In the genomic region with DNA sequence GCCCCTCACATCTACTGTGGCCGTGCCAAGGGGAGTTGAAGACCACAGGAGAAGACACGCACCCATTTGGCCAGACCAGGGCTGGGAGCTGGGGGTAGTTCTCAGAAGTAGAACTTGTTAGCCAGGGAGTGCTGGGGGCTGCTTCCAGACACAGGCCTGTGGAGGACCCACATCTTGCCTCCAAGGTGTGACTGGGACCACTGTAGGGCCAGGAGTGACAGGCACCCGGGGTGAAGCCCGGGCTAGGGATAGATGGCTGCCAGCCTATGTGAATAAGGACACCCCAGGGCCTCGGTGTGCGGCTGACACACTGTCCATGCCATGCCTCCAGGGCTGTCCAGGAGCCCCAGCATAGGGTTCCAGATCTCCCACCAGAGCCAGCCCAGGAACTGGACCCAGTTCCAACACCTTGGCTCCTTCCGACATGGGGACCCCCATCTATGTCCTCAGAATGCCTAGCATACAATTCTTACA, we compare ENCODE assay signal across 15 cellular contexts. TPM values are rescaled to one million over a fixed set of nuclear protein-coding genes. Genes with fewer than 3 reads are reported as not detected.
DNase-seq lines count a peak whose midpoint lies in the region; ATAC-seq and TF ChIP-seq lines count a peak whose summit lies in the region.
"Had no signal": no experiment of that assay in that cellular context is flagged by ENCODE, and none has a peak within 500 bp of the region (broad histone marks: within the 10 kb centered on the region; RNA-seq: fewer than 3 reads in every experiment).

No MANE protein-coding gene starts in this region.

- H3K4me3 Mint-ChIP-seq in activated naive CD8-positive, alpha-beta T cell treated with anti-CD3 and anti-CD28 coated beads, Interleukin-2, amount 50 U/mL, for 24 hours = no peak overlapping the region
- no peak overlapping the region for H3K4me3 Mint-ChIP-seq in activated naive CD8-positive, alpha-beta T cell treated with anti-CD3 and anti-CD28 coated beads for 36 hours
- peak overlapping the region; percentile 90 for H3K4me3 Mint-ChIP-seq in dendritic cell treated with granulocyte-macrophage colony-stimulating factor and Interleukin-4, amounts not matched to agents 40 ng/mL and 50 ng/mL, for 4 days
- no peak overlapping the region for H3K4me3 Mint-ChIP-seq in nephron progenitor cell
- H3K4me3 Mint-ChIP-seq: activated CD4-positive, alpha-beta T cell treated with anti-CD3 and anti-CD28 coated beads, Interleukin-2, amount 10 ng/mL, durations not matched to agents 7 days and 5 days; GM23338 had no signal

- peaks cover 5% of the 10 kb centered on the region for H3K9me3 Mint-ChIP-seq in activated naive CD8-positive, alpha-beta T cell treated with anti-CD3 and anti-CD28 coated beads, Interleukin-2, amount 50 U/mL, for 24 hours
- peaks cover 8% of the 10 kb centered on the region for H3K9me3 Mint-ChIP-seq in activated naive CD8-positive, alpha-beta T cell treated with anti-CD3 and anti-CD28 coated beads for 36 hours
- no peaks in the 10 kb centered on the region for H3K9me3 Mint-ChIP-seq in dendritic cell treated with granulocyte-macrophage colony-stimulating factor and Interleukin-4, amounts not matched to agents 40 ng/mL and 50 ng/mL, for 4 days
- H3K9me3 Mint-ChIP-seq in nephron progenitor cell = peaks cover 18% of the 10 kb centered on the region
- H3K9me3 Mint-ChIP-seq: activated CD4-positive, alpha-beta T cell treated with anti-CD3 and anti-CD28 coated beads, Interleukin-2, amount 10 ng/mL, durations not matched to agents 7 days and 5 days had no signal

- H3K27ac ChIP-seq in upper lobe of left lung = peak overlapping the region in 3 of 4 donors; percentile 22 to 89 (median 83)

- H3K36me3 ChIP-seq in upper lobe of left lung = no peaks in the 10 kb centered on the region

- no peak for TF ChIP-seq CTCF in upper lobe of left lung (IDR thresholded peaks at IDR 0.05)
- TF ChIP-seq CTCF in nephron progenitor cell (IDR thresholded peaks at IDR 0.05) = no peak

- WGBS in upper lobe of left lung, 2 donors = 83 to 94% methylated on average over 2 to 7 of the region's 7 CpGs

- intact Hi-C loops in dendritic cell treated with granulocyte-macrophage colony-stimulating factor and Interleukin-4, amounts not matched to agents 40 ng/mL and 50 ng/mL, for 4 days (cut with micrococcal nuclease) = loop anchor here (1.0 to 5.0 kb wide), 2 partner anchors 8 to 64 kb away; no protein-coding TSS in a partner anchor

- H3K4me1 ChIP-seq in upper lobe of left lung = peaks cover 5 to 21% (median 17%) of the 10 kb centered on the region in 4 donors

- peak overlapping the region in 2 of 4 donors; percentile 49 to 60 for H3K4me3 ChIP-seq in upper lobe of left lung
- H3K4me3 ChIP-seq: GM23338 had no signal

- H3K27me3 Mint-ChIP-seq in activated naive CD8-positive, alpha-beta T cell treated with anti-CD3 and anti-CD28 coated beads, Interleukin-2, amount 50 U/mL, for 24 hours = peaks cover 46% of the 10 kb centered on the region
- H3K27me3 Mint-ChIP-seq in activated naive CD8-positive, alpha-beta T cell treated with anti-CD3 and anti-CD28 coated beads for 36 hours = peaks cover 45% of the 10 kb centered on the region
- H3K27me3 Mint-ChIP-seq in dendritic cell treated with granulocyte-macrophage colony-stimulating factor and Interleukin-4, amounts not matched to agents 40 ng/mL and 50 ng/mL, for 4 days = no peaks in the 10 kb centered on the region
- peaks cover 72% of the 10 kb centered on the region for H3K27me3 Mint-ChIP-seq in nephron progenitor cell (ENCODE audit: low read depth, poor library complexity)

- DNase-seq in activated naive CD8-positive, alpha-beta T cell treated with anti-CD3 and anti-CD28 coated beads, Interleukin-2, amount 50 U/mL, for 24 hours = no peak
- DNase-seq in activated naive CD8-positive, alpha-beta T cell treated with anti-CD3 and anti-CD28 coated beads for 36 hours = no peak
- DNase-seq in mesenteric fat pad (ENCODE audit: low spot score) = peak; percentile 76
- DNase-seq in upper lobe of left lung = no peak
- no peak for DNase-seq in nephron progenitor cell
- no peak for DNase-seq in dermis blood vessel endothelial cell
- DNase-seq: 8988T; activated CD4-positive, alpha-beta T cell treated with anti-CD3 and anti-CD28 coated beads, Interleukin-2, amount 10 ng/mL, durations not matched to agents 7 days and 5 days; NCI-H1930; NCI-H524 treated with DMSO at 0.1 percent for 48 hours; RPMI8226; stimulated activated naive CD4-positive, alpha-beta T cell treated with Interleukin-2 at 50 U/mL for 16 hours had no signal

- H3K9me3 ChIP-seq in upper lobe of left lung = no peaks in the 10 kb centered on the region

- ATAC-seq in activated naive CD8-positive, alpha-beta T cell treated with anti-CD3 and anti-CD28 coated beads, Interleukin-2, amount 50 U/mL, for 24 hours = peak; percentile 11
- ATAC-seq in upper lobe of left lung (ENCODE audit: low FRiP score in 2 of 2) (peak in 1 of 2 donors; percentile 6), HG03342 (IDR thresholded peaks at IDR 0.05; ENCODE audit: unreplicated experiment) (no peak)

- no peak for TF ChIP-seq POLR2A in upper lobe of left lung (IDR thresholded peaks at IDR 0.05)

- no peak overlapping the region for H3K27ac Mint-ChIP-seq in activated naive CD8-positive, alpha-beta T cell treated with anti-CD3 and anti-CD28 coated beads, Interleukin-2, amount 50 U/mL, for 24 hours
- no peak overlapping the region for H3K27ac Mint-ChIP-seq in activated naive CD8-positive, alpha-beta T cell treated with anti-CD3 and anti-CD28 coated beads for 36 hours
- peak overlapping the region; percentile 93 for H3K27ac Mint-ChIP-seq in dendritic cell treated with granulocyte-macrophage colony-stimulating factor and Interleukin-4, amounts not matched to agents 40 ng/mL and 50 ng/mL, for 4 days
- no peak overlapping the region for H3K27ac Mint-ChIP-seq in nephron progenitor cell
- H3K27ac Mint-ChIP-seq: activated CD4-positive, alpha-beta T cell treated with anti-CD3 and anti-CD28 coated beads, Interleukin-2, amount 10 ng/mL, durations not matched to agents 7 days and 5 days; GM23338 had no signal

- peaks cover 0 to 12% (median 9%) of the 10 kb centered on the region in 4 donors for H3K27me3 ChIP-seq in upper lobe of left lung

- peaks cover 2% of the 10 kb centered on the region for H3K36me3 Mint-ChIP-seq in activated naive CD8-positive, alpha-beta T cell treated with anti-CD3 and anti-CD28 coated beads, Interleukin-2, amount 50 U/mL, for 24 hours (ENCODE audit: low read depth)
- H3K36me3 Mint-ChIP-seq in activated naive CD8-positive, alpha-beta T cell treated with anti-CD3 and anti-CD28 coated beads for 36 hours = peaks cover 3% of the 10 kb centered on the region
- H3K36me3 Mint-ChIP-seq in dendritic cell treated with granulocyte-macrophage colony-stimulating factor and Interleukin-4, amounts not matched to agents 40 ng/mL and 50 ng/mL, for 4 days (ENCODE audit: low read depth) = peaks cover 62% of the 10 kb centered on the region
- H3K36me3 Mint-ChIP-seq in nephron progenitor cell (ENCODE audit: low read depth) = peaks cover 7% of the 10 kb centered on the region

- TF ChIP-seq EP300 in upper lobe of left lung (IDR thresholded peaks at IDR 0.05) = no peak

- peaks cover 12% of the 10 kb centered on the region for H3K4me1 Mint-ChIP-seq in activated naive CD8-positive, alpha-beta T cell treated with anti-CD3 and anti-CD28 coated beads, Interleukin-2, amount 50 U/mL, for 24 hours
- H3K4me1 Mint-ChIP-seq in activated naive CD8-positive, alpha-beta T cell treated with anti-CD3 and anti-CD28 coated beads for 36 hours = peaks cover 2% of the 10 kb centered on the region
- peaks cover 74% of the 10 kb centered on the region for H3K4me1 Mint-ChIP-seq in dendritic cell treated with granulocyte-macrophage colony-stimulating factor and Interleukin-4, amounts not matched to agents 40 ng/mL and 50 ng/mL, for 4 days (ENCODE audit: low read depth)
- peaks cover 12% of the 10 kb centered on the region for H3K4me1 Mint-ChIP-seq in nephron progenitor cell
- H3K4me1 Mint-ChIP-seq: GM23338 had no signal

RNA-seq across cellular contexts. Expression of gene ANPEP, which starts 1.8 kb away (rescaled TPM):
- total RNA-seq in activated naive CD8-positive, alpha-beta T cell treated with anti-CD3 and anti-CD28 coated beads for 36 hours = under 1 TPM in 1 of 2 experiments, not detected in 1; 0.27 TPM
- total RNA-seq in mesenteric fat pad = 50.3 TPM
- total RNA-seq in upper lobe of left lung = 100 to 1,000 TPM in 3 of 6 donors, 10 to 100 TPM in 3; 52.7 to 201 (median 98.9) TPM
- 4.1 and 6.8 TPM in 2 replicates for total RNA-seq in dermis blood vessel endothelial cell

RNA-seq across cellular contexts. Expression of gene MESP2, which starts 36.8 kb away (rescaled TPM):
- not detected for total RNA-seq in activated naive CD8-positive, alpha-beta T cell treated with anti-CD3 and anti-CD28 coated beads for 36 hours
- total RNA-seq in mesenteric fat pad (0.96 TPM), upper lobe of left lung (under 1 TPM in 1 of 6 donors, not detected in 5; 0.26 TPM), dermis blood vessel endothelial cell (0.28 TPM in 1 of 2 replicates, not detected in the other)
- total RNA-seq: activated CD4-positive, alpha-beta T cell treated with anti-CD3 and anti-CD28 coated beads, Interleukin-2, amount 10 ng/mL, durations not matched to agents 7 days and 5 days had no signal
